Comparison of ENCODE assay signal across 3 cellular contexts in genomic region chr2:2730301-2730833, GRCh38.
"Had no signal": no experiment of that assay in that cellular context is flagged by ENCODE, and none has a peak within 500 bp of the region (broad histone marks: within the 10 kb centered on the region; RNA-seq: fewer than 3 reads in every experiment).

No MANE protein-coding gene starts in this region.

- ATAC-seq: GM12878 had no signal

- H3K4me3 ChIP-seq: GM12878 had no signal

- DNase-seq: GDM1, GF-D8 had no signal
